ENCODE assay signal across 35 cellular contexts in genomic region chr22:22556578-22556977, GRCh38. TPM values are rescaled to one million over a fixed set of nuclear protein-coding genes. Genes with fewer than 3 reads are reported as not detected.
"Had no signal": no experiment of that assay in that cellular context is flagged by ENCODE, and none has a peak within 500 bp of the region (broad histone marks: within the 10 kb centered on the region; RNA-seq: fewer than 3 reads in every experiment).

No MANE protein-coding gene starts in this region.

- H3K27ac ChIP-seq: KMS-11, Peyer's patch, SJSA1, WERI-Rb-1 had no signal

- DNase-seq: activated CD4-positive, alpha-beta memory T cell treated with anti-CD3 and anti-CD28 coated beads, Interleukin-2, amount 10 ng/mL, durations not matched to agents 7 days and 5 days; activated CD4-positive, alpha-beta T cell treated with anti-CD3 and anti-CD28 coated beads for 1 hour; activated CD4-positive, alpha-beta T cell treated with anti-CD3 and anti-CD28 coated beads for 48 hours; activated CD4-positive, CD25-positive, alpha-beta regulatory T cell; activated CD8-positive, alpha-beta memory T cell treated with anti-CD3 and anti-CD28 coated beads for 24 hours; activated CD8-positive, alpha-beta memory T cell treated with anti-CD3 and anti-CD28 coated beads, Interleukin-2, amount 10 ng/mL, durations not matched to agents 7 days and 5 days; activated CD8-positive, alpha-beta memory T cell treated with anti-CD3 and anti-CD28 coated beads, Interleukin-2, amount 50 U/mL, for 48 hours; activated effector memory CD4-positive, alpha-beta T cell treated with Interleukin-2 at 50 U/mL for 16 hours; activated naive CD4-positive, alpha-beta T cell treated with anti-CD3 and anti-CD28 coated beads, Interleukin-2, amount 10 ng/mL, durations not matched to agents 7 days and 5 days; activated naive CD8-positive, alpha-beta T cell treated with anti-CD3 and anti-CD28 coated beads, Interleukin-2, amount 50 U/mL, for 24 hours; activated T-cell treated with anti-CD3 and anti-CD28 coated beads, Interleukin-2, amount 50 U/mL, for 48 hours; anterior cingulate cortex; central memory CD4-positive, alpha-beta T cell; NCI-H1105; NCI-H1417 treated with DMSO at 0.1 percent for 48 hours; NCI-H1694; NCI-H1930; NCI-H2171 treated with DMSO at 0.1 percent for 48 hours; NCI-H2227 treated with DMSO at 0.1 percent for 48 hours; NCI-H446; NCI-H510A treated with DMSO at 0.1 percent for 48 hours; NCI-H526 treated with DMSO at 0.1 percent for 48 hours; NCI-H774; Peyer's patch; RPMI8226; SHP77 treated with DMSO at 0.1 percent for 48 hours; SW 1271; T1000; WERI-Rb-1 had no signal

- H3K27me3 ChIP-seq: Peyer's patch had no signal

- H3K9ac ChIP-seq: KMS-11 had no signal

- H3K9me3 ChIP-seq: Peyer's patch, SJSA1 had no signal

- H3K4me1 ChIP-seq: Peyer's patch, SJSA1 had no signal

- ATAC-seq: activated CD8-positive, alpha-beta memory T cell treated with anti-CD3 and anti-CD28 coated beads, Interleukin-2, amount 10 ng/mL, durations not matched to agents 7 days and 5 days; activated naive CD8-positive, alpha-beta T cell treated with anti-CD3 and anti-CD28 coated beads, Interleukin-2, amount 50 U/mL, for 24 hours had no signal

- H3K4me2 ChIP-seq: KMS-11 had no signal

- H3K36me3 ChIP-seq: Peyer's patch, SJSA1, WERI-Rb-1 had no signal

- H3K4me3 ChIP-seq: Peyer's patch, SJSA1 had no signal

RNA-seq across cellular contexts. Expression of gene PRAME, which starts 2.5 kb away (rescaled TPM):
- total RNA-seq: activated CD4-positive, alpha-beta memory T cell treated with anti-CD3 and anti-CD28 coated beads, Interleukin-2, amount 10 ng/mL, durations not matched to agents 7 days and 5 days; activated CD8-positive, alpha-beta memory T cell treated with anti-CD3 and anti-CD28 coated beads, Interleukin-2, amount 10 ng/mL, durations not matched to agents 7 days and 5 days; cerebellum; LHCN-M2; Peyer's patch; T-helper 1 cell treated with Interleukin-12 subunit alpha and Interleukin-12 subunit beta and Interleukin-4 antibody, amounts not matched to agents 30 ng/mL and 1 ng/mL, for 36 hours; T-helper 2 cell treated with Interferon-gamma antibody and Interleukin-4, amounts not matched to agents 100 ng/mL and 5 ng/mL, for 36 hours had no signal

RNA-seq across cellular contexts. Expression of gene ZNF280A, which starts 36.5 kb away (rescaled TPM):
- total RNA-seq: activated CD4-positive, alpha-beta memory T cell treated with anti-CD3 and anti-CD28 coated beads, Interleukin-2, amount 10 ng/mL, durations not matched to agents 7 days and 5 days; activated CD8-positive, alpha-beta memory T cell treated with anti-CD3 and anti-CD28 coated beads, Interleukin-2, amount 10 ng/mL, durations not matched to agents 7 days and 5 days; cerebellum; LHCN-M2; Peyer's patch; T-helper 1 cell treated with Interleukin-12 subunit alpha and Interleukin-12 subunit beta and Interleukin-4 antibody, amounts not matched to agents 30 ng/mL and 1 ng/mL, for 36 hours; T-helper 2 cell treated with Interferon-gamma antibody and Interleukin-4, amounts not matched to agents 100 ng/mL and 5 ng/mL, for 36 hours had no signal
